In the genomic region with DNA sequence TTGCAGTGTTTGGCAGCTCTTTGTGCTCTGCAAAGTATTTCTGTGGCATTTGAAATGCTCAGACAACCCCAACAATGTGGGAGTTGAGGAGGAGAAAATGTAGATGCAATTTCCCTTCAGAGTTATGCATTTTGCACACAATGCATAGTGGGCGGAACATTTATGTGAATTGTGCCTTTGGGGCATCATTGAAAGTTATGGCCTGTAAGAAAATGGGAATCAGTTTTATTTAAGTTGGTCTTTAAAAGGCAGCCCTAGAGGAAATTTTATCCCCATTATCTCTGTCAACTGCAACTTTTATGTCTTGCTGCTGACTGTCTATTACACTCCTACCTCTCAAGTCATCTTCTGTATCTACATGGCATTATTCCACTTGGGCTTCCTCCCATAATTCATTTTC, we compare ENCODE assay signal across 26 cellular contexts.
"Had no signal": no experiment of that assay in that cellular context is flagged by ENCODE, and none has a peak within 500 bp of the region (broad histone marks: within the 10 kb centered on the region; RNA-seq: fewer than 3 reads in every experiment).

No MANE protein-coding gene starts in this region.

- ATAC-seq: naive thymus-derived CD4-positive, alpha-beta T cell; natural killer cell treated with Interleukin-12 subunit alpha and Interleukin-12 subunit beta and Interleukin-15 and Interleukin-18, amount 100 ng/mL, for 72 hours; right lobe of liver; stimulated activated naive B cell treated with anti-CD40 and anti-IgM and Interleukin-4, amounts not matched to agents 10 μg/mL and 1 μg/mL and 100 μg/mL, for 72 hours; stimulated activated naive CD8-positive, alpha-beta T cell treated with anti-CD3 and anti-CD28 coated beads, Interleukin-15, Interleukin-2, amounts not matched to agents 100 U/mL and 50 U/mL, for 24 hours had no signal

- H3K4me1 Mint-ChIP-seq: immature natural killer cell; naive thymus-derived CD4-positive, alpha-beta T cell; stimulated activated naive B cell treated with anti-CD40 and anti-IgM and Interleukin-4, amounts not matched to agents 10 μg/mL and 1 μg/mL and 100 μg/mL, for 72 hours had no signal

- H3K36me3 Mint-ChIP-seq: immature natural killer cell; mesothelial cell of epicardium; naive thymus-derived CD4-positive, alpha-beta T cell; natural killer cell treated with Interleukin-12 subunit alpha and Interleukin-12 subunit beta and Interleukin-15 and Interleukin-18, amount 100 ng/mL, for 72 hours; stimulated activated naive B cell treated with anti-CD40 and anti-IgM and Interleukin-4, amounts not matched to agents 10 μg/mL and 1 μg/mL and 100 μg/mL, for 72 hours had no signal

- H3K27me3 Mint-ChIP-seq: stimulated activated naive B cell treated with anti-CD40 and anti-IgM and Interleukin-4, amounts not matched to agents 10 μg/mL and 1 μg/mL and 100 μg/mL, for 72 hours had no signal

- H3K27ac ChIP-seq: left ventricle myocardium inferior, ovary, right atrium auricular region, right lobe of liver, skin epidermis, stomach, testis, thyroid gland, transverse colon, upper lobe of left lung, vagina had no signal

- H3K27ac Mint-ChIP-seq: immature natural killer cell; mesothelial cell of epicardium; naive thymus-derived CD4-positive, alpha-beta T cell; natural killer cell treated with Interleukin-12 subunit alpha and Interleukin-12 subunit beta and Interleukin-15 and Interleukin-18, amount 100 ng/mL, for 72 hours; progenitor cell of endocrine pancreas; stimulated activated naive B cell treated with anti-CD40 and anti-IgM and Interleukin-4, amounts not matched to agents 10 μg/mL and 1 μg/mL and 100 μg/mL, for 72 hours had no signal

- DNase-seq: hypothalamus; immature natural killer cell; islet precursor cell; left ventricle myocardium inferior; mesendoderm; naive thymus-derived CD4-positive, alpha-beta T cell; ovary; right lobe of liver; stimulated activated CD4-positive, alpha-beta T cell treated with anti-CD3 and anti-CD28 coated beads, Interleukin-12 subunit alpha, Interleukin-12 subunit beta, amount 100 ng/mL, for 4 hours; stimulated activated CD4-positive, alpha-beta T cell treated with anti-CD3 and anti-CD28 coated beads, Interleukin-15, amount 100 ng/mL, for 24 hours; stimulated activated CD4-positive, alpha-beta T cell treated with anti-CD3 and anti-CD28 coated beads, Interleukin-2, amount 100 ng/mL, for 24 hours; stimulated activated CD4-positive, alpha-beta T cell treated with anti-CD3 and anti-CD28 coated beads, Interleukin-4, amount 100 ng/mL, for 1 hour; stimulated activated naive B cell treated with anti-CD40 and anti-IgM and Interleukin-4, amounts not matched to agents 10 μg/mL and 1 μg/mL and 100 μg/mL, for 72 hours; stimulated activated naive CD8-positive, alpha-beta T cell treated with anti-CD3 and anti-CD28 coated beads, Interleukin-15, Interleukin-2, amounts not matched to agents 100 U/mL and 50 U/mL, for 24 hours; stomach; testis; thyroid gland; transverse colon; upper lobe of left lung had no signal

- H3K4me1 ChIP-seq: left ventricle myocardium inferior, right atrium auricular region, right lobe of liver, testis, transverse colon, vagina had no signal

- H3K36me3 ChIP-seq: left ventricle myocardium inferior, ovary, right atrium auricular region, right lobe of liver, stomach, thyroid gland, transverse colon, upper lobe of left lung, vagina had no signal

- H3K4me3 ChIP-seq: left ventricle myocardium inferior, lung, ovary, right atrium auricular region, right lobe of liver, skin epidermis, stomach, testis, thyroid gland, transverse colon, upper lobe of left lung, vagina had no signal

- H3K27me3 ChIP-seq: ovary, right atrium auricular region, right lobe of liver, stomach, testis, thyroid gland, transverse colon, upper lobe of left lung, vagina had no signal

- H3K9me3 ChIP-seq: ovary, right atrium auricular region, right lobe of liver, stomach, testis, thyroid gland, transverse colon, upper lobe of left lung, vagina had no signal

- H3K9me3 Mint-ChIP-seq: naive thymus-derived CD4-positive, alpha-beta T cell; natural killer cell treated with Interleukin-12 subunit alpha and Interleukin-12 subunit beta and Interleukin-15 and Interleukin-18, amount 100 ng/mL, for 72 hours; stimulated activated naive B cell treated with anti-CD40 and anti-IgM and Interleukin-4, amounts not matched to agents 10 μg/mL and 1 μg/mL and 100 μg/mL, for 72 hours had no signal

- H3K4me3 Mint-ChIP-seq: immature natural killer cell; mesothelial cell of epicardium; naive thymus-derived CD4-positive, alpha-beta T cell; natural killer cell treated with Interleukin-12 subunit alpha and Interleukin-12 subunit beta and Interleukin-15 and Interleukin-18, amount 100 ng/mL, for 72 hours; stimulated activated naive B cell treated with anti-CD40 and anti-IgM and Interleukin-4, amounts not matched to agents 10 μg/mL and 1 μg/mL and 100 μg/mL, for 72 hours had no signal
